ENCODE assay signal across 8 cellular contexts in the genomic region with DNA sequence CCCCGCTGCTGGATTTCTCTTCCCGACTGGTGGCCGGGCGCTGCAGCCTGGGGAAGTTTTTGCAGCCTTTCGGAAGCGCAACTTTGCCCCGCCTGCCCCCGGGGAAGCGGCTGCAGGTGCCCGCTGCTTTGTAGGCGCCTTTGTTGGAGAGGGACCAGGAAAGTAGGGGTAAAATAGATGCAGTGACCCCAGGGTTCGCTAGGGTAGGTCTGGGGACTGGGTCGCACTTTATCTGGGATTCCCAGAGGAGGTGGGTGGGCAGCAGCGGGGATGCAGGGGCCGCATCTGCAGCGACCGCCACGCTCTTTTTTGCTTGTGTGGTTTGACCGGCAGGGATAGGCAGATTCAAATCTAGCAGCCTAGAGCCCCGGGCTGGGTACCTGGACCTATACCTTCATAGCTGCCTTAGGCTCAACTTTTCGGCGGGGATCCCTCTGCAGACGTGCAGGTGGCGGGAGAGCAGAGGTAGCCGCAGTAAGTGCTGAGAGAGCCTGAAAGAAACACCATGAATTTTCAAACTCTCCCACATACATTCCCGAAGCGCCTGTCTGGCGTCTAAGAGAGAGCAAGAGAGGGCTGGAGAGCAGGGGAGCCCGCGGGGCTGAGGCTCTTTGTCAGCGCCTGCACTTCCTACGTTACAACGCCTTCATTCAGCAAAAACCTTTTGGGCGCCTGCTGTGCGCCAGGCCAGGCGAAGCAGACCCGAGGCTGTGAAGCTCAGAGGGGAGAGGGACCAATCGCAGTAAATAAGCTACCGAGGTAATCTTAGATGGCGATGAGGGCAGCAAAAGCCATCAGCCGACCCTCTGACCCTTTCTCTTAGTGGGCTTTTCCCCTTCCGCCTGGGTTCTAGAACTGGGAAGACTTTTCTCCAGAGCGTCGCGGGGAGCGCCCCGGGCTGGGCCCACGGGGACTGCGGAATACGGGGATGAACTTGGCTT. TPM values are rescaled to one million over a fixed set of nuclear protein-coding genes. Genes with fewer than 3 reads are reported as not detected.
DNase-seq lines count a peak whose midpoint lies in the region; ATAC-seq, FAIRE-seq and TF ChIP-seq lines count a peak whose summit lies in the region.

No MANE protein-coding gene starts in this region.

- peak overlapping the region; percentile 74 for H3K4me3 Mint-ChIP-seq in Calu3 (ENCODE audit: low read depth, unreplicated experiment)
- peak overlapping the region; percentile 81 for H3K4me3 Mint-ChIP-seq in astrocyte (ENCODE audit: unreplicated experiment)
- peak overlapping the region; percentile 21 to 80 (median 62) for H3K4me3 Mint-ChIP-seq in naive thymus-derived CD4-positive, alpha-beta T cell

- ATAC-seq in naive thymus-derived CD4-positive, alpha-beta T cell = no peak
- no peak for ATAC-seq in GM18505 (IDR thresholded peaks at IDR 0.05; ENCODE audit: unreplicated experiment)

- H4K20me1 ChIP-seq in KMS-11 (ENCODE audit: insufficient read depth) = no peaks in the 10 kb centered on the region
- H4K20me1 ChIP-seq in astrocyte (ENCODE audit: insufficient read depth, low read length) = no peaks in the 10 kb centered on the region

- no peak overlapping the region for H3K27ac ChIP-seq in KMS-11
- H3K27ac ChIP-seq in astrocyte (ENCODE audit: low read depth, low read length) = no peak overlapping the region
- H3K27ac ChIP-seq in naive thymus-derived CD4-positive, alpha-beta T cell (ENCODE audit: low read depth, low read length) = no peak overlapping the region

- CTCF ChIA-PET in Calu3 (lab: Charles Lee) = interaction anchor here (0.7 kb wide), 1 partner anchor 168 kb away, joined by 3 read pairs; no protein-coding TSS in a partner anchor
- CTCF ChIA-PET in naive thymus-derived CD4-positive, alpha-beta T cell (lab: Charles Lee) = no interaction called here

- no peaks in the 10 kb centered on the region for H3K36me3 ChIP-seq in KMS-11 (ENCODE audit: insufficient read depth)
- H3K36me3 ChIP-seq in astrocyte (ENCODE audit: insufficient read depth, low read length) = no peaks in the 10 kb centered on the region
- H3K36me3 ChIP-seq in naive thymus-derived CD4-positive, alpha-beta T cell (ENCODE audit: control insufficient read depth in 2 of 3, insufficient read depth in 3 of 3, low read length in 3 of 3) = no peaks in the 10 kb centered on the region

- no peak overlapping the region for H3K4me3 ChIP-seq in KMS-11 (IDR thresholded peaks at IDR 0.05; ENCODE audit: insufficient read depth, low read depth, low read length)
- no peak overlapping the region for H3K4me3 ChIP-seq in astrocyte (ENCODE audit: insufficient read depth, low read depth, low read length)
- no peak overlapping the region for H3K4me3 ChIP-seq in naive thymus-derived CD4-positive, alpha-beta T cell (ENCODE audit: low read length)

- POLR2A ChIA-PET in naive thymus-derived CD4-positive, alpha-beta T cell (lab: Charles Lee) = no interaction called here

- FAIRE-seq in astrocyte (lab: Jason Lieb, UNC) = no peak

- peak overlapping the region; percentile 92 for H3K4me2 ChIP-seq in KMS-11
- H3K4me2 ChIP-seq in astrocyte (ENCODE audit: low read length) = peak overlapping the region; percentile 78

- no peaks in the 10 kb centered on the region for H3K9me3 Mint-ChIP-seq in Calu3 (ENCODE audit: low read depth, unreplicated experiment)
- H3K9me3 Mint-ChIP-seq in astrocyte (ENCODE audit: unreplicated experiment) = no peaks in the 10 kb centered on the region
- H3K9me3 Mint-ChIP-seq in naive thymus-derived CD4-positive, alpha-beta T cell = peaks cover 0 to 2% (median 0%) of the 10 kb centered on the region in 11 donors

- TF ChIP-seq POLR2A in GM18505 (IDR thresholded peaks at IDR 0.05; ENCODE audit: borderline replicate concordance, extremely low read depth, insufficient read depth, insufficient read length) = no peak

- H3K36me3 Mint-ChIP-seq in Calu3 (ENCODE audit: insufficient read depth, unreplicated experiment) (peaks cover 17% of the 10 kb centered on the region), astrocyte (ENCODE audit: low read depth, unreplicated experiment) (no peaks in the 10 kb centered on the region)
- H3K36me3 Mint-ChIP-seq in naive thymus-derived CD4-positive, alpha-beta T cell = no peaks in the 10 kb centered on the region

- H3K9me3 ChIP-seq in astrocyte (ENCODE audit: insufficient read depth, low read depth, low read length) = no peaks in the 10 kb centered on the region
- H3K9me3 ChIP-seq in naive thymus-derived CD4-positive, alpha-beta T cell (ENCODE audit: control insufficient read depth in 2 of 3, low read length in 3 of 3) = no peaks in the 10 kb centered on the region

- H3K9ac ChIP-seq in KMS-11 = peak overlapping the region; percentile 26; the same call in 1 of the 2 replicates
- no peak overlapping the region for H3K9ac ChIP-seq in astrocyte (ENCODE audit: low read length)

- no TSS peak for BruUV-seq in Calu3 (replicated peaks; lab: Mats Ljungman, UMichigan)

- peaks cover 93% of the 10 kb centered on the region for H3K27me3 Mint-ChIP-seq in Calu3 (ENCODE audit: unreplicated experiment)
- H3K27me3 Mint-ChIP-seq in astrocyte (ENCODE audit: low read depth, unreplicated experiment) = peaks cover 74% of the 10 kb centered on the region
- peaks cover 67 to 84% (median 73%) of the 10 kb centered on the region in 5 donors for H3K27me3 Mint-ChIP-seq in naive thymus-derived CD4-positive, alpha-beta T cell

- H3K79me2 ChIP-seq in KMS-11 (ENCODE audit: insufficient read depth, low read depth) = no peaks in the 10 kb centered on the region
- no peaks in the 10 kb centered on the region for H3K79me2 ChIP-seq in astrocyte (ENCODE audit: insufficient read depth, low read length)

- H3K4me1 Mint-ChIP-seq in Calu3 (ENCODE audit: low read depth, unreplicated experiment) = peaks cover 12% of the 10 kb centered on the region
- peaks cover 6% of the 10 kb centered on the region for H3K4me1 Mint-ChIP-seq in astrocyte (ENCODE audit: low read depth, unreplicated experiment)
- peaks cover 16 to 36% (median 23%) of the 10 kb centered on the region in 7 donors for H3K4me1 Mint-ChIP-seq in naive thymus-derived CD4-positive, alpha-beta T cell

- intact Hi-C loops in Calu3 (cut with micrococcal nuclease; ENCODE audit: unreplicated experiment) = no loop called here
- intact Hi-C loops in naive thymus-derived CD4-positive, alpha-beta T cell (cut with micrococcal nuclease) = loop anchor here in 1 of 2 donors (10.0 kb wide), 1 partner anchor 1561 kb away; no protein-coding TSS in a partner anchor

- H3K27ac Mint-ChIP-seq in Calu3 (ENCODE audit: unreplicated experiment) (no peak overlapping the region), astrocyte (ENCODE audit: unreplicated experiment) (peak overlapping the region; percentile 47)
- H3K27ac Mint-ChIP-seq in naive thymus-derived CD4-positive, alpha-beta T cell = peak overlapping the region in 1 of 9 donors; percentile 23

- no peak for TF ChIP-seq CTCF in Calu3 (IDR thresholded peaks at IDR 0.05; ENCODE audit: unreplicated experiment)
- TF ChIP-seq CTCF in KMS-11 (conservative IDR thresholded peaks at IDR 0.05; ENCODE audit: low read depth, low read length) = no peak
- TF ChIP-seq CTCF in astrocyte (IDR thresholded peaks at IDR 0.05; ENCODE audit: insufficient read depth, low read depth, low read length) = no peak

- no peaks in the 10 kb centered on the region; the same call in 1 of the 2 replicates for H3K27me3 ChIP-seq in KMS-11 (ENCODE audit: insufficient read depth, low read depth)
- peaks cover 51% of the 10 kb centered on the region for H3K27me3 ChIP-seq in astrocyte (ENCODE audit: insufficient read depth, low read length)
- H3K27me3 ChIP-seq in naive thymus-derived CD4-positive, alpha-beta T cell (ENCODE audit: control insufficient read depth in 2 of 2, insufficient read depth in 2 of 2, low read length in 2 of 2) = peaks cover 0 to 2% of the 10 kb centered on the region in 2 donors

- H2AFZ ChIP-seq in KMS-11 (ENCODE audit: low read depth) (peak overlapping the region; percentile 96), astrocyte (ENCODE audit: low read depth, low read length) (peak overlapping the region; percentile 60)

- DNase-seq in Calu3 = peak; percentile 28
- DNase-seq in astrocyte (ENCODE audit: low read depth) = no peak
- DNase-seq in naive thymus-derived CD4-positive, alpha-beta T cell = peak in 1 of 9 donors; percentile 29
- DNase-seq in KG1 (lab: John Stamatoyannopoulos, UW) = no peak
- DNase-seq in HT-29 (ENCODE audit: low spot score) = no peak
- no peak for DNase-seq in NCI-H2107 (lab: John Stamatoyannopoulos, UW)

- H3K4me1 ChIP-seq in KMS-11 (ENCODE audit: low read depth, poor library complexity, severe bottlenecking) (no peaks in the 10 kb centered on the region), astrocyte (ENCODE audit: insufficient read depth, low read length) (no peaks in the 10 kb centered on the region)
- H3K4me1 ChIP-seq in naive thymus-derived CD4-positive, alpha-beta T cell (ENCODE audit: control insufficient read depth in 2 of 2, insufficient read depth in 2 of 2, low read length in 2 of 2) = peaks cover 6 to 11% of the 10 kb centered on the region in 2 donors

RNA-seq across cellular contexts. Expression of gene SV2C, which starts 0.6 kb away (rescaled TPM):
- total RNA-seq in Calu3 (2022) (0.88 and 0.90 TPM in 2 replicates), astrocyte (0.05 TPM in 2 replicates)
- total RNA-seq in naive thymus-derived CD4-positive, alpha-beta T cell = not detected
- polyA plus RNA-seq in naive thymus-derived CD4-positive, alpha-beta T cell = not detected
- total RNA-seq in HT-29 (2014; rRNA removed; shearing (Covaris generic)) = 0.05 TPM in 1 of 2 replicates, not detected in the other
